In genomic region chr5:54337523-54337922, GRCh38 we compare ENCODE assay signal across 27 cellular contexts.
"Had no signal": no experiment of that assay in that cellular context is flagged by ENCODE, and none has a peak within 500 bp of the region (broad histone marks: within the 10 kb centered on the region; RNA-seq: fewer than 3 reads in every experiment).

No MANE protein-coding gene starts in this region.

- H3K36me3 ChIP-seq: stomach, suprapubic skin, thoracic aorta, thyroid gland, tibial artery, tibial nerve, transverse colon, upper lobe of left lung, upper lobe of right lung, uterus, vagina had no signal

- H3K27ac ChIP-seq: stomach, suprapubic skin, testis, thoracic aorta, thyroid gland, tibial artery, tibial nerve, transverse colon, upper lobe of left lung, upper lobe of right lung, uterus, vagina had no signal

- ATAC-seq: stimulated activated effector memory CD8-positive, alpha-beta T cell treated with anti-CD3 and anti-CD28 coated beads, Interleukin-12 subunit alpha, Interleukin-12 subunit beta, amount 100 ng/mL, for 72 hours; stimulated activated memory B cell treated with anti-CD40 and anti-IgM and Interleukin-4, amounts not matched to agents 10 μg/mL and 1 μg/mL and 100 μg/mL, for 72 hours; stimulated activated naive B cell treated with anti-CD40 and anti-IgM and Interleukin-4, amounts not matched to agents 10 μg/mL and 1 μg/mL and 100 μg/mL, for 72 hours; stimulated activated naive CD8-positive, alpha-beta T cell treated with anti-CD3 and anti-CD28 coated beads, Interleukin-15, amount 100 ng/mL, for 72 hours; stimulated activated naive CD8-positive, alpha-beta T cell treated with anti-CD3 and anti-CD28 coated beads, Interleukin-15, Interleukin-2, amounts not matched to agents 100 U/mL and 50 U/mL, for 24 hours; upper lobe of right lung had no signal

- H3K4me1 ChIP-seq: stomach, suprapubic skin, testis, thyroid gland, tibial artery, tibial nerve, transverse colon, upper lobe of left lung, upper lobe of right lung, uterus, vagina had no signal

- H3K9me3 ChIP-seq: suprapubic skin, testis, thyroid gland, vagina had no signal

- FAIRE-seq: urothelium cell line had no signal

- H3K27me3 ChIP-seq: stomach, suprapubic skin, testis, thyroid gland, tibial artery, tibial nerve, transverse colon, upper lobe of left lung, upper lobe of right lung, uterus, vagina had no signal

- DNase-seq: stimulated activated CD4-positive, alpha-beta T cell treated with anti-CD3 and anti-CD28 coated beads, Interleukin-2, amount 100 ng/mL, for 48 hours; stimulated activated CD4-positive, alpha-beta T cell treated with anti-CD3 and anti-CD28 coated beads, Interleukin-4, amount 100 ng/mL, for 1 hour; stimulated activated CD4-positive, alpha-beta T cell treated with anti-CD3 and anti-CD28 coated beads, Interleukin-4, amount 100 ng/mL, for 24 hours; stimulated activated CD4-positive, alpha-beta T cell treated with anti-CD3 and anti-CD28 coated beads, Interleukin-4, amount 100 ng/mL, for 4 hours; stimulated activated CD8-positive, alpha-beta memory T cell treated with anti-CD3 and anti-CD28 coated beads, Interleukin-4, amount 100 ng/mL, for 48 hours; stimulated activated naive B cell treated with anti-CD40 and anti-IgM and Interleukin-4, amounts not matched to agents 10 μg/mL and 1 μg/mL and 100 μg/mL, for 72 hours; stimulated activated naive CD4-positive, alpha-beta T cell; stimulated activated naive CD4-positive, alpha-beta T cell treated with Interleukin-2 at 50 U/mL for 16 hours; stimulated activated naive CD8-positive, alpha-beta T cell treated with anti-CD3 and anti-CD28 coated beads, Interleukin-15, amount 100 ng/mL, for 72 hours; stimulated activated naive CD8-positive, alpha-beta T cell treated with anti-CD3 and anti-CD28 coated beads, Interleukin-15, Interleukin-2, amounts not matched to agents 100 U/mL and 50 U/mL, for 24 hours; stomach; substantia nigra; testis; thyroid gland; tibial artery; transverse colon; trophoblast cell; upper lobe of left lung; upper lobe of right lung; uterus had no signal

- H3K4me3 ChIP-seq: stomach, suprapubic skin, testis, thoracic aorta, thyroid gland, tibial artery, tibial nerve, transverse colon, upper lobe of left lung, upper lobe of right lung, uterus, vagina had no signal
